Comparison of ENCODE assay signal across 8 cellular contexts in the genomic region with DNA sequence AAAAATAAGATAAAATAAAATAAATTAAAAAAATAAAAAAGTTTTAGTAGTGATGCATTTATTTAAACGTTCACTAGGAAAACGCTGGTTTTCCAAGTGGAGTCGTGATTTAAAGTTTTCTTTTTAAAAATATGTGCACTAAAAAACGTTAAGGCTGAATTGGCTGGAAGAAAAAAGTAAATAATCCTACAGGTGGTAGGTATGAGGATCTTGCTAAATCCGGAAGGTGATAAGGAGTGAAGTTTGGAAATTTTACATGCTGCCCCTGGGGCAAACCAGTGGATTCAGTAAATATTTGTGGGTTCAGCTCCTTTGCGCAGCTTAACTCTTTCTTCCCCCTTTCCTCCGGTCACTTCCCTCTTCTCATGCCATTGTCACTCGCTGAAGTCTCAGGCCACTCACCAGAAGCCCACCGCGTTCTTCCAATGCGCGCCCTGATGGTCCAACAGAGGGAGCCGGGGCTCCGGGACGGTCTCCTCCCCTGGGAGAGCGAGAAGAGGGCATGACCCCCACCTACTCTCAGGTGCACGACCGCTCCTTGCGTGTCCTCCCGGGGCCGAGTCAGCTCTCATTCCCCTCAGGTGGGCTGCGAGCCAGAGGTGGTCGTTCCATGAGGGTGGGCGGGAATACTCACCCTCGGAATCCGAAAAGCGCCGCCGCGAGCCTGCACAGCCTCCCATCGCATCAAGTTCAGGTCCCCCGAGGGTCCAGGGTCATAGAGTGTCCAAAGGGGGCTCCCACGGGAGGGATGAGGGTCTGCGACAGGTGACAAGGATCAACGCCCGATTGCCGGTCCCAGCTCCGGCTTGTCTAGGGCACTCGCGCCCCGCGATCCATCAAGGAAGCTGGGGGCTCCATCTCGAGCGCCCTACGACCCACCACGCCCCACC. TPM values are rescaled to one million over a fixed set of nuclear protein-coding genes. Genes with fewer than 3 reads are reported as not detected.
A peak's percentile ranks its signal among the peaks of the same experiment; 100 is the strongest.
DNase-seq lines count a peak whose midpoint lies in the region; ATAC-seq and TF ChIP-seq lines count a peak whose summit lies in the region.

No MANE protein-coding gene starts in this region.

- H3K36me3 Mint-ChIP-seq in CD8-positive, alpha-beta memory T cell = peaks cover 0 to 50% (median 6%) of the 10 kb centered on the region in 3 donors
- H3K36me3 Mint-ChIP-seq in activated naive CD8-positive, alpha-beta T cell = no peaks in the 10 kb centered on the region

- no peaks in the 10 kb centered on the region for H3K27me3 ChIP-seq in CD8-positive, alpha-beta memory T cell (ENCODE audit: insufficient read depth, low read length, poor library complexity, severe bottlenecking)
- no peaks in the 10 kb centered on the region for H3K27me3 ChIP-seq in psoas muscle (ENCODE audit: insufficient read depth in 3 of 3, low read length in 2 of 3)

- no peaks in the 10 kb centered on the region for H3K9me3 Mint-ChIP-seq in CD8-positive, alpha-beta memory T cell
- no peaks in the 10 kb centered on the region for H3K9me3 Mint-ChIP-seq in activated naive CD8-positive, alpha-beta T cell (ENCODE audit: low read depth)

- ATAC-seq in left ventricle myocardium superior = peak; percentile 72
- peak; percentile 57 to 82 (median 74) for ATAC-seq in psoas muscle
- ATAC-seq in GM21447 (IDR thresholded peaks at IDR 0.05; ENCODE audit: unreplicated experiment) = no peak

- intact Hi-C loops in left ventricle myocardium superior (cut with micrococcal nuclease) (loop anchor here (10.0 kb wide), 1 partner anchor 63 kb away; a partner anchor contains a TSS), psoas muscle (cut with DNase I) (loop anchor here (1.0 to 5.0 kb wide), 3 partner anchors 46 to 126 kb away; a partner anchor contains a TSS)

- H3K4me3 ChIP-seq in CD8-positive, alpha-beta memory T cell (ENCODE audit: low read length) = peak overlapping the region; percentile 96
- peak overlapping the region; percentile 100 for H3K4me3 ChIP-seq in psoas muscle

- peak overlapping the region; percentile 93 for H3K27ac ChIP-seq in CD8-positive, alpha-beta memory T cell (ENCODE audit: low read depth, low read length)
- H3K27ac ChIP-seq in psoas muscle = peak overlapping the region; percentile 98

- no peaks in the 10 kb centered on the region for H3K27me3 Mint-ChIP-seq in CD8-positive, alpha-beta memory T cell
- no peaks in the 10 kb centered on the region for H3K27me3 Mint-ChIP-seq in activated naive CD8-positive, alpha-beta T cell

- peak overlapping the region; percentile 99 to 100 (median 100) for H3K27ac Mint-ChIP-seq in CD8-positive, alpha-beta memory T cell
- peak overlapping the region; percentile 100 for H3K27ac Mint-ChIP-seq in activated naive CD8-positive, alpha-beta T cell

- H3K4me3 Mint-ChIP-seq in CD8-positive, alpha-beta memory T cell = peak overlapping the region; percentile 98 to 99 (median 98)
- peak overlapping the region; percentile 95 for H3K4me3 Mint-ChIP-seq in activated naive CD8-positive, alpha-beta T cell

- WGBS in psoas muscle, 3 donors = 2 to 3% (median 2%) methylated on average over 43 to 46 of the region's 46 CpGs

- H3K4me1 Mint-ChIP-seq in CD8-positive, alpha-beta memory T cell = peaks cover 53 to 76% (median 61%) of the 10 kb centered on the region in 3 donors
- H3K4me1 Mint-ChIP-seq in activated naive CD8-positive, alpha-beta T cell (ENCODE audit: low read depth) = peaks cover 55% of the 10 kb centered on the region

- CTCF ChIA-PET in CD8-positive, alpha-beta memory T cell (lab: Charles Lee) = interaction anchor here (0.6 to 1.4 kb wide), 2 partner anchors 62 to 1407 kb away, joined by 3 to 6 read pairs; a partner anchor contains a TSS

- H3K4me1 ChIP-seq in CD8-positive, alpha-beta memory T cell (ENCODE audit: insufficient read depth, low read length) = peaks cover 54% of the 10 kb centered on the region
- no peaks in the 10 kb centered on the region for H3K4me1 ChIP-seq in psoas muscle

- no peaks in the 10 kb centered on the region for H3K9me3 ChIP-seq in CD8-positive, alpha-beta memory T cell (ENCODE audit: low read length)
- H3K9me3 ChIP-seq in psoas muscle = no peaks in the 10 kb centered on the region

- H3K36me3 ChIP-seq in CD8-positive, alpha-beta memory T cell (ENCODE audit: insufficient read depth, low read length) = peaks cover 16% of the 10 kb centered on the region
- H3K36me3 ChIP-seq in psoas muscle (ENCODE audit: insufficient read depth in 1 of 2, low read depth in 1 of 2) = peaks cover 0 to 38% of the 10 kb centered on the region in 2 donors

- POLR2A ChIA-PET in CD8-positive, alpha-beta memory T cell (lab: Charles Lee) = interaction anchor here (0.6 to 1.1 kb wide), 8 partner anchors 12 to 499 kb away, joined by 3 to 6 read pairs (median 4); a partner anchor contains a TSS

- peak in 1 of 5 donors; percentile 7 for DNase-seq in CD8-positive, alpha-beta memory T cell
- DNase-seq in GM20000 (ENCODE audit: low spot score) = no peak
- DNase-seq in NAMALWA (ENCODE audit: low spot score) = peak; percentile 50
- peak; percentile 57 for DNase-seq in left ventricle myocardium superior
- peak; percentile 44 to 70 for DNase-seq in psoas muscle
- DNase-seq in NCI-H1436 (lab: John Stamatoyannopoulos, UW) = no peak

- TF ChIP-seq CTCF in GM20000 (IDR thresholded peaks at IDR 0.05; ENCODE audit: extremely low read depth, missing control alignments) = peak; percentile 12
- peak; percentile 51 for TF ChIP-seq CTCF in psoas muscle (IDR thresholded peaks at IDR 0.05)

RNA-seq across cellular contexts. Expression of a gene that starts 0.5 kb away (rescaled TPM):
- 10 to 100 TPM; 32.5 to 38.2 TPM for total RNA-seq in CD8-positive, alpha-beta memory T cell
- polyA plus RNA-seq in CD8-positive, alpha-beta memory T cell = 36.1 TPM
- 13.4 TPM for total RNA-seq in left ventricle myocardium superior
- 10 to 100 TPM; 10.8 to 15.3 (median 14.0) TPM for total RNA-seq in psoas muscle
- polyA plus RNA-seq in psoas muscle = 10 to 100 TPM; 15.4 to 29.3 (median 18.3) TPM

RNA-seq across cellular contexts. Expression of a gene that starts 3.1 kb away (rescaled TPM):
- 1 to 10 TPM; 7.7 to 8.0 TPM for total RNA-seq in CD8-positive, alpha-beta memory T cell
- polyA plus RNA-seq in CD8-positive, alpha-beta memory T cell = 4.9 TPM
- total RNA-seq in left ventricle myocardium superior (0.47 TPM), psoas muscle (under 1 TPM; 0.34 to 0.59 (median 0.36) TPM)
- polyA plus RNA-seq in psoas muscle = under 1 TPM; 0.14 to 0.47 (median 0.26) TPM

RNA-seq across cellular contexts. Expression of a gene that starts 15.3 kb away (rescaled TPM):
- not detected for total RNA-seq in CD8-positive, alpha-beta memory T cell
- not detected for polyA plus RNA-seq in CD8-positive, alpha-beta memory T cell
- total RNA-seq in left ventricle myocardium superior = not detected
- not detected for total RNA-seq in psoas muscle
- polyA plus RNA-seq in psoas muscle = under 1 TPM in 1 of 3 donors, not detected in 2; 0.10 TPM

RNA-seq across cellular contexts. Expression of a gene that starts 19.2 kb away (rescaled TPM):
- not detected for total RNA-seq in CD8-positive, alpha-beta memory T cell
- not detected for polyA plus RNA-seq in CD8-positive, alpha-beta memory T cell
- total RNA-seq in left ventricle myocardium superior (not detected), psoas muscle (under 1 TPM in 1 of 4 donors, not detected in 3; 0.20 TPM)
- polyA plus RNA-seq in psoas muscle = under 1 TPM in 1 of 3 donors, not detected in 2; 0.04 TPM

RNA-seq across cellular contexts. Expression of a gene that starts 47.4 kb away (rescaled TPM):
- total RNA-seq in CD8-positive, alpha-beta memory T cell = not detected
- polyA plus RNA-seq in CD8-positive, alpha-beta memory T cell = not detected
- total RNA-seq in left ventricle myocardium superior (37.2 TPM), psoas muscle (100 to 1,000 TPM in 1 of 4 donors, 10 to 100 TPM in 3; 23.7 to 139 (median 34.9) TPM)
- polyA plus RNA-seq in psoas muscle = 100 to 1,000 TPM in 1 of 3 donors, 10 to 100 TPM in 2; 40.9 to 141 (median 63.2) TPM

Comparison
In these comparisons a context has a peak if more than half of its experiments do, and no peak if none do; other contexts are left out.
1. DNase-seq: peak in NAMALWA (single experiment), left ventricle myocardium superior (single experiment) and psoas muscle (2 of 2); none in GM20000 (single experiment) and NCI-H1436 (single experiment).